10 cellular contexts compared by ENCODE assay signal in the genomic region with DNA sequence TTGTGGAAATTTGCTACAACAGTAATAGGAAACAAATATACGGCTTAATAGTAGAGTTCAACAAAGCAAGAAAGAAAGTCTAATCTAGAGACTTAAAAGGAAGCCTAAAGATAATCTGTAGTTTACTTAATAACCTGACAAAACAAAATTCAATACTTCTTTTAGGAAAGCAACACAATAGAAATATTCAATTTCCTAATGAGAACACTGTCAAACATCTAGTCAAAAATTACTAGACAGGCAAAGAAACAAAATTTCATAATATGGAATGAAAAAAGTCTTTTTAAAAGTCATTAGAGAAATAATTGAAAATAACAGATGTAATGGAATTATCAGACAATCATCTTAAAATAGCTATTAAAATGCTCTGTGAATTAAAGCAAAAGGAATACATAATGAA.
"Had no signal": no experiment of that assay in that cellular context is flagged by ENCODE, and none has a peak within 500 bp of the region (broad histone marks: within the 10 kb centered on the region; RNA-seq: fewer than 3 reads in every experiment).

No MANE protein-coding gene starts in this region.

- H3K36me3 ChIP-seq: HAP-1 had no signal

- H3K9me3 ChIP-seq: HAP-1 had no signal

- H3K4me1 ChIP-seq: HAP-1 had no signal

- DNase-seq: GM23248, GOT3, H7, H9, HCEC 1CT, HFFc6 had no signal

- H3K4me3 ChIP-seq: GM23248, GM23338, HAP-1 had no signal

- FAIRE-seq: H1, H54 had no signal

- H3K27ac ChIP-seq: GM23248 had no signal
